Comparison of ENCODE assay signal across 14 cellular contexts in genomic region chr16:73093146-73094144, GRCh38. TPM values are rescaled to one million over a fixed set of nuclear protein-coding genes. Genes with fewer than 3 reads are reported as not detected.
A peak's percentile ranks its signal among the peaks of the same experiment; 100 is the strongest.
DNase-seq lines count a peak whose midpoint lies in the region; ATAC-seq and TF ChIP-seq lines count a peak whose summit lies in the region.
"Had no signal": no experiment of that assay in that cellular context is flagged by ENCODE, and none has a peak within 500 bp of the region (broad histone marks: within the 10 kb centered on the region; RNA-seq: fewer than 3 reads in every experiment).

No MANE protein-coding gene starts in this region.

- H3K27ac Mint-ChIP-seq in dendritic cell treated with granulocyte-macrophage colony-stimulating factor and Interleukin-4, amounts not matched to agents 40 ng/mL and 50 ng/mL, for 4 days = peak overlapping the region; percentile 7
- peak overlapping the region; percentile 56 for H3K27ac Mint-ChIP-seq in mesothelial cell of epicardium
- H3K27ac Mint-ChIP-seq in naive thymus-derived CD4-positive, alpha-beta T cell = peak overlapping the region in 2 of 9 donors; percentile 26 to 80
- H3K27ac Mint-ChIP-seq in stimulated activated naive CD8-positive, alpha-beta T cell treated with anti-CD3 and anti-CD28 coated beads, Interleukin-15, amount 100 ng/mL, for 72 hours = no peak overlapping the region

- peaks cover 16% of the 10 kb centered on the region for H3K27me3 Mint-ChIP-seq in dendritic cell treated with granulocyte-macrophage colony-stimulating factor and Interleukin-4, amounts not matched to agents 40 ng/mL and 50 ng/mL, for 4 days
- H3K27me3 Mint-ChIP-seq in mesothelial cell of epicardium (ENCODE audit: low read depth) = no peaks in the 10 kb centered on the region
- peaks cover 0 to 3% (median 0%) of the 10 kb centered on the region in 5 donors for H3K27me3 Mint-ChIP-seq in naive thymus-derived CD4-positive, alpha-beta T cell
- no peaks in the 10 kb centered on the region for H3K27me3 Mint-ChIP-seq in stimulated activated naive CD8-positive, alpha-beta T cell treated with anti-CD3 and anti-CD28 coated beads, Interleukin-15, amount 100 ng/mL, for 72 hours

- intact Hi-C loops in heart left ventricle (cut with DNase I) = no loop called here
- intact Hi-C loops in Right ventricle myocardium inferior (cut with DNase I) = no loop called here
- intact Hi-C loops in dendritic cell treated with granulocyte-macrophage colony-stimulating factor and Interleukin-4, amounts not matched to agents 40 ng/mL and 50 ng/mL, for 4 days (cut with micrococcal nuclease) = no loop called here
- intact Hi-C loops in naive thymus-derived CD4-positive, alpha-beta T cell (cut with micrococcal nuclease) = no loop called here

- H3K27ac ChIP-seq in heart left ventricle (peak overlapping the region in 6 of 12 donors; percentile 23 to 81 (median 45)), WERI-Rb-1 (no peak overlapping the region)
- no peak overlapping the region for H3K27ac ChIP-seq in naive thymus-derived CD4-positive, alpha-beta T cell (ENCODE audit: low read depth, low read length)
- H3K27ac ChIP-seq: body of pancreas, right lobe of liver, upper lobe of right lung had no signal

- no peaks in the 10 kb centered on the region for H3K9me3 ChIP-seq in heart left ventricle
- no peaks in the 10 kb centered on the region for H3K9me3 ChIP-seq in naive thymus-derived CD4-positive, alpha-beta T cell (ENCODE audit: control insufficient read depth in 2 of 3, low read length in 3 of 3)
- no peaks in the 10 kb centered on the region for H3K9me3 ChIP-seq in WERI-Rb-1 (ENCODE audit: severe bottlenecking)
- H3K9me3 ChIP-seq: body of pancreas, right lobe of liver, upper lobe of right lung had no signal

- peak; percentile 54 to 77 (median 62) for ATAC-seq in heart left ventricle
- no peak for ATAC-seq in Right ventricle myocardium inferior
- ATAC-seq in naive thymus-derived CD4-positive, alpha-beta T cell = no peak
- ATAC-seq in stimulated activated naive CD8-positive, alpha-beta T cell treated with anti-CD3 and anti-CD28 coated beads, Interleukin-15, amount 100 ng/mL, for 72 hours = no peak
- ATAC-seq: body of pancreas, natural killer cell, upper lobe of right lung had no signal

- no peaks in the 10 kb centered on the region for H3K9me3 Mint-ChIP-seq in dendritic cell treated with granulocyte-macrophage colony-stimulating factor and Interleukin-4, amounts not matched to agents 40 ng/mL and 50 ng/mL, for 4 days
- no peaks in the 10 kb centered on the region for H3K9me3 Mint-ChIP-seq in mesothelial cell of epicardium
- H3K9me3 Mint-ChIP-seq in naive thymus-derived CD4-positive, alpha-beta T cell = peaks cover 0 to 1% (median 0%) of the 10 kb centered on the region in 11 donors
- no peaks in the 10 kb centered on the region for H3K9me3 Mint-ChIP-seq in stimulated activated naive CD8-positive, alpha-beta T cell treated with anti-CD3 and anti-CD28 coated beads, Interleukin-15, amount 100 ng/mL, for 72 hours
- H3K9me3 Mint-ChIP-seq: natural killer cell had no signal

- H3K27me3 ChIP-seq in heart left ventricle (no peaks in the 10 kb centered on the region), WERI-Rb-1 (ENCODE audit: insufficient read depth, low read depth, severe bottlenecking) (no peaks in the 10 kb centered on the region)
- H3K27me3 ChIP-seq in naive thymus-derived CD4-positive, alpha-beta T cell (ENCODE audit: control insufficient read depth in 2 of 2, insufficient read depth in 2 of 2, low read length in 2 of 2) = no peaks in the 10 kb centered on the region
- H3K27me3 ChIP-seq: body of pancreas, right lobe of liver, upper lobe of right lung had no signal

- H3K4me3 ChIP-seq in heart left ventricle (peak overlapping the region in 1 of 12 donors; percentile 34), WERI-Rb-1 (ENCODE audit: low read depth, low read length) (no peak overlapping the region)
- H3K4me3 ChIP-seq in naive thymus-derived CD4-positive, alpha-beta T cell (ENCODE audit: low read length) = no peak overlapping the region
- H3K4me3 ChIP-seq: body of pancreas, right lobe of liver, upper lobe of right lung had no signal

- H3K4me1 Mint-ChIP-seq in dendritic cell treated with granulocyte-macrophage colony-stimulating factor and Interleukin-4, amounts not matched to agents 40 ng/mL and 50 ng/mL, for 4 days (ENCODE audit: low read depth) = peaks cover 15% of the 10 kb centered on the region
- peaks cover 43% of the 10 kb centered on the region for H3K4me1 Mint-ChIP-seq in mesothelial cell of epicardium
- peaks cover 2 to 14% (median 9%) of the 10 kb centered on the region in 7 donors for H3K4me1 Mint-ChIP-seq in naive thymus-derived CD4-positive, alpha-beta T cell
- H3K4me1 Mint-ChIP-seq in stimulated activated naive CD8-positive, alpha-beta T cell treated with anti-CD3 and anti-CD28 coated beads, Interleukin-15, amount 100 ng/mL, for 72 hours = no peaks in the 10 kb centered on the region

- CTCF ChIA-PET in naive thymus-derived CD4-positive, alpha-beta T cell (lab: Charles Lee) = no interaction called here

- TF ChIP-seq POLR2A in heart left ventricle (IDR thresholded peaks at IDR 0.05) = no peak

- DNase-seq in heart left ventricle (peak in 4 of 5 donors; percentile 35 to 69 (median 47)), Right ventricle myocardium inferior (ENCODE audit: missing footprints) (no peak), mesothelial cell of epicardium (ENCODE audit: low spot score in 2 of 2, unreplicated experiment in 2 of 2) (peak in 1 of 2 experiments; percentile 45), C1 segment of cervical spinal cord (lab: John Stamatoyannopoulos, UW) (no peak), WERI-Rb-1 (no peak)
- no peak for DNase-seq in naive thymus-derived CD4-positive, alpha-beta T cell
- no peak for DNase-seq in stimulated activated naive CD8-positive, alpha-beta T cell treated with anti-CD3 and anti-CD28 coated beads, Interleukin-15, amount 100 ng/mL, for 72 hours
- DNase-seq: natural killer cell; NCI-H1048; right lobe of liver; stimulated activated CD4-positive, alpha-beta T cell treated with anti-CD3 and anti-CD28 coated beads, Interleukin-4, amount 100 ng/mL, for 4 hours; upper lobe of right lung had no signal

- 58 to 61% (median 58%) methylated on average over 32 of the region's 32 CpGs for WGBS in heart left ventricle, 4 donors

- peaks cover 0 to 22% (median 6%) of the 10 kb centered on the region in 12 donors for H3K4me1 ChIP-seq in heart left ventricle
- no peaks in the 10 kb centered on the region for H3K4me1 ChIP-seq in naive thymus-derived CD4-positive, alpha-beta T cell (ENCODE audit: control insufficient read depth in 2 of 2, insufficient read depth in 2 of 2, low read length in 2 of 2)
- H3K4me1 ChIP-seq: right lobe of liver, upper lobe of right lung had no signal

- POLR2A ChIA-PET in naive thymus-derived CD4-positive, alpha-beta T cell (lab: Charles Lee) = no interaction called here

- no peak for TF ChIP-seq CTCF in heart left ventricle (IDR thresholded peaks at IDR 0.05)
- TF ChIP-seq CTCF in mesothelial cell of epicardium (IDR thresholded peaks at IDR 0.05; ENCODE audit: unreplicated experiment) = peak; percentile 18
- TF ChIP-seq CTCF in WERI-Rb-1 (IDR thresholded peaks at IDR 0.05; ENCODE audit: low read depth, low read length) = no peak

- H3K36me3 ChIP-seq in heart left ventricle (no peaks in the 10 kb centered on the region), WERI-Rb-1 (no peaks in the 10 kb centered on the region)
- H3K36me3 ChIP-seq in naive thymus-derived CD4-positive, alpha-beta T cell (ENCODE audit: control insufficient read depth in 2 of 3, insufficient read depth in 3 of 3, low read length in 3 of 3) = no peaks in the 10 kb centered on the region
- H3K36me3 ChIP-seq: right lobe of liver, upper lobe of right lung had no signal

- H3K36me3 Mint-ChIP-seq in dendritic cell treated with granulocyte-macrophage colony-stimulating factor and Interleukin-4, amounts not matched to agents 40 ng/mL and 50 ng/mL, for 4 days (ENCODE audit: low read depth) = no peaks in the 10 kb centered on the region
- no peaks in the 10 kb centered on the region for H3K36me3 Mint-ChIP-seq in mesothelial cell of epicardium
- no peaks in the 10 kb centered on the region for H3K36me3 Mint-ChIP-seq in naive thymus-derived CD4-positive, alpha-beta T cell
- H3K36me3 Mint-ChIP-seq: natural killer cell had no signal

- H3K4me3 Mint-ChIP-seq in dendritic cell treated with granulocyte-macrophage colony-stimulating factor and Interleukin-4, amounts not matched to agents 40 ng/mL and 50 ng/mL, for 4 days = no peak overlapping the region
- H3K4me3 Mint-ChIP-seq in mesothelial cell of epicardium = no peak overlapping the region
- H3K4me3 Mint-ChIP-seq in naive thymus-derived CD4-positive, alpha-beta T cell = no peak overlapping the region
- H3K4me3 Mint-ChIP-seq in stimulated activated naive CD8-positive, alpha-beta T cell treated with anti-CD3 and anti-CD28 coated beads, Interleukin-15, amount 100 ng/mL, for 72 hours = no peak overlapping the region
- H3K4me3 Mint-ChIP-seq: natural killer cell had no signal

RNA-seq across cellular contexts. Expression of gene ZFHX3, which starts 45.5 kb away (rescaled TPM):
- total RNA-seq in heart left ventricle (10 to 100 TPM in 6 of 9 donors, 1 to 10 TPM in 3; 7.8 to 21.6 (median 14.5) TPM), Right ventricle myocardium inferior (8.4 TPM), mesothelial cell of epicardium (63.8 to 68.1 TPM (median 67.1 TPM) in 3 replicates)
- polyA plus RNA-seq in heart left ventricle = 1 to 10 TPM; 3.8 to 4.0 TPM
- total RNA-seq in naive thymus-derived CD4-positive, alpha-beta T cell = 1 to 10 TPM; 1.5 to 9.8 (median 2.2) TPM
- under 1 TPM; 0.09 to 0.21 TPM for polyA plus RNA-seq in naive thymus-derived CD4-positive, alpha-beta T cell

Comparison
In these comparisons a context has a peak if more than half of its experiments do, and no peak if none do; other contexts are left out.
1. ATAC-seq: peak in heart left ventricle (4 of 4); none in Right ventricle myocardium inferior (single experiment), naive thymus-derived CD4-positive, alpha-beta T cell (single experiment) and stimulated activated naive CD8-positive, alpha-beta T cell treated with anti-CD3 and anti-CD28 coated beads, Interleukin-15, amount 100 ng/mL, for 72 hours (single experiment).
2. DNase-seq: peak in heart left ventricle (4 of 5); none in Right ventricle myocardium inferior (single experiment), C1 segment of cervical spinal cord (0 of 14), naive thymus-derived CD4-positive, alpha-beta T cell (0 of 9), WERI-Rb-1 (single experiment) and stimulated activated naive CD8-positive, alpha-beta T cell treated with anti-CD3 and anti-CD28 coated beads, Interleukin-15, amount 100 ng/mL, for 72 hours (0 of 2).
3. H3K27ac Mint-ChIP-seq: peak in dendritic cell treated with granulocyte-macrophage colony-stimulating factor and Interleukin-4, amounts not matched to agents 40 ng/mL and 50 ng/mL, for 4 days (single experiment) and mesothelial cell of epicardium (single experiment); none in stimulated activated naive CD8-positive, alpha-beta T cell treated with anti-CD3 and anti-CD28 coated beads, Interleukin-15, amount 100 ng/mL, for 72 hours (0 of 2).